30 cellular contexts compared by ENCODE assay signal in genomic region chr5:123483446-123484077, GRCh38.
"Had no signal": no experiment of that assay in that cellular context is flagged by ENCODE, and none has a peak within 500 bp of the region (broad histone marks: within the 10 kb centered on the region; RNA-seq: fewer than 3 reads in every experiment).

No MANE protein-coding gene starts in this region.

- H3K36me3 ChIP-seq: ascending aorta, breast epithelium, Peyer's patch, SJSA1 had no signal

- H3K4me1 ChIP-seq: breast epithelium, Peyer's patch, SJSA1 had no signal

- H3K4me3 ChIP-seq: ascending aorta, breast epithelium, Peyer's patch, SJSA1 had no signal

- DNase-seq: activated CD4-positive, alpha-beta T cell treated with anti-CD3 and anti-CD28 coated beads for 36 hours; activated CD4-positive, alpha-beta T cell treated with anti-CD3 and anti-CD28 coated beads, Interleukin-2, amount 10 ng/mL, durations not matched to agents 7 days and 5 days; activated CD4-positive, alpha-beta T cell treated with anti-CD3 and anti-CD28 coated beads, Interleukin-2, amount 50 U/mL, for 48 hours; activated CD8-positive, alpha-beta T cell treated with anti-CD3 and anti-CD28 coated beads, Interleukin-2, amount 10 ng/mL, durations not matched to agents 7 days and 5 days; activated gamma-delta T cell; activated naive CD4-positive, alpha-beta T cell treated with Interleukin-2 at 50 U/mL for 16 hours; activated naive CD8-positive, alpha-beta T cell treated with anti-CD3 and anti-CD28 coated beads, Interleukin-2, amount 10 ng/mL, durations not matched to agents 7 days and 5 days; activated T-cell treated with anti-CD3 and anti-CD28 coated beads, Interleukin-2, amount 50 U/mL, for 24 hours; amygdala; caudate nucleus; Karpas-422; KBM-7; NCI-H1105; NCI-H146; NCI-H187; NCI-H2029 treated with DMSO at 0.1 percent for 48 hours; NCI-H2107; NCI-H2171; NCI-H510A; NCI-H526; NCI-H748 treated with DMSO at 0.1 percent for 48 hours; NK-92 treated with Interleukin-12 subunit alpha and Interleukin-12 subunit beta, amount 100 ng/mL, for 24 hours; PC-3; Peyer's patch; RPMI8226; SHP77 treated with DMSO at 0.1 percent for 48 hours; SK-N-SH had no signal

- H3K4me2 ChIP-seq: SK-N-SH had no signal

- H3K9ac ChIP-seq: SK-N-SH had no signal

- H3K9me3 ChIP-seq: ascending aorta, breast epithelium, Peyer's patch, SJSA1, SK-N-SH had no signal

- H3K27me3 ChIP-seq: ascending aorta, breast epithelium, Peyer's patch had no signal

- H3K27ac ChIP-seq: ascending aorta, breast epithelium, Peyer's patch, SJSA1 had no signal

- ATAC-seq: activated CD4-positive, alpha-beta T cell treated with anti-CD3 and anti-CD28 coated beads for 36 hours; activated CD8-positive, alpha-beta T cell treated with anti-CD3 and anti-CD28 coated beads, Interleukin-2, amount 10 ng/mL, durations not matched to agents 7 days and 5 days; PC-3 had no signal
